Comparison of ENCODE assay signal across 1 cellular context in the genomic region with DNA sequence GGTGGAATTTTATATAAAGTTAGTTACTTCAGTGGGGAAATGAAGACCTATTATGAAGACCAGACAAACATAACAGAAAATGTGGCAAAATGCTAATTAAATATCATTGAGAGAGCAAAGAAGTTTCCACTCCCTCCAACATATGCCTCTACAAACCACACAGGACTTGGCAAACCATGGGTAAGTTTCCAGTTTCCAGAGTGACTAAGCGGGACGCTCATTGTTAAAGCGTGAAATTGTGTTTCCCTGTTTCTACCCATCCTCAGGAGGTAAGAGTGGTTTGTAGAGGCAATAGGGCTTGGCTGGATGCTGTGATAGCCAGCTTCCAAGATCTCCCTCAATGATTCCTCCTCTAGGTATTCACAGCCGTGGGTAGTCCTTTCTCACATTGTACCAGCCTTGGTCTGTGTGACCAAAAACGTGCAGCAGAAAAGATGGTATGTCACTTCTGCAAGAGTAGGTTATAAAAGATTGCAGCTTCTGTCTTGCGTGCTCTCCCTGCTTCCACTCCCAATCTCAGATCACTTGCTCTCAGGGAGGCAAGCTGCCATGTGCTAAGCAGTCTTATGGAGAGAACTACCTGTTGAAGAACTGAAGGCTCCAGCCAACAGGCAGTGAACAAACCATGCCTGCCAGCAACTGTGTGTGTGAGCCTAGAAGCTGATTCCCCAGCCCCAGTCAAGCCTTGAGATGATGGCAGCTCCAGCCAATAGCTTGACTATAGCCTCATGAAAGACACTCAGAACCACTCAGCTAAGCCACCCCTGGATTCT.
TF ChIP-seq lines count a peak whose summit lies in the region.

No MANE protein-coding gene starts in this region.

TF ChIP-seq in H1, 55 proteins besides CTCF, POLR2A, EP300 and RAD21:
- TF ChIP-seq CBX5 (IDR thresholded peaks at IDR 0.05; ENCODE audit: low read depth, low read length) (no peak), KDM1A (IDR thresholded peaks at IDR 0.05; ENCODE audit: borderline replicate concordance, low read length) (no peak), TAF1 (IDR thresholded peaks at IDR 0.05; ENCODE audit: low read depth, low read length) (no peak), PHF8 (conservative IDR thresholded peaks at IDR 0.05; ENCODE audit: low read depth, low read length) (no peak), NANOG (IDR thresholded peaks at IDR 0.05; ENCODE audit: insufficient read depth, low read depth, low read length, poor library complexity, severe bottlenecking) (no peak), NRF1 (IDR thresholded peaks at IDR 0.05; ENCODE audit: low read depth, low read length) (no peak), CEBPB (IDR thresholded peaks at IDR 0.05; ENCODE audit: low read depth, low read length) (no peak), ZNF274 (IDR thresholded peaks at IDR 0.05; ENCODE audit: borderline replicate concordance, extremely low read depth, low read length) (no peak), KDM5A (IDR thresholded peaks at IDR 0.05; ENCODE audit: low read length) (no peak), CTBP2 (IDR thresholded peaks at IDR 0.05; ENCODE audit: borderline replicate concordance, insufficient read depth, insufficient read length, low read length) (no peak), BCL11A (IDR thresholded peaks at IDR 0.05; ENCODE audit: low read depth in 2 of 2, low read length in 2 of 2) (no peak), RXRA (IDR thresholded peaks at IDR 0.05; ENCODE audit: insufficient read depth, low read depth, low read length) (no peak), GTF2F1 (IDR thresholded peaks at IDR 0.05; ENCODE audit: borderline replicate concordance, low read depth, low read length) (no peak), KDM4A (IDR thresholded peaks at IDR 0.05; ENCODE audit: low read depth, low read length, severe bottlenecking) (no peak), EZH2 (IDR thresholded peaks at IDR 0.05; ENCODE audit: low read depth, low read length, severe bottlenecking) (no peak)
- TF ChIP-seq, protein P1, sequence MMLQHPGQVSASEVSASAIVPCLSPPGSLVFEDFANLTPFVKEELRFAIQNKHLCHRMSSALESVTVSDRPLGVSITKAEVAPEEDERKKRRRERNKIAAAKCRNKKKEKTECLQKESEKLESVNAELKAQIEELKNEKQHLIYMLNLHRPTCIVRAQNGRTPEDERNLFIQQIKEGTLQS (IDR thresholded peaks at IDR 0.05; ENCODE audit: insufficient read depth, low read depth, low read length): no peak
